14 cellular contexts compared by ENCODE assay signal in the genomic region with DNA sequence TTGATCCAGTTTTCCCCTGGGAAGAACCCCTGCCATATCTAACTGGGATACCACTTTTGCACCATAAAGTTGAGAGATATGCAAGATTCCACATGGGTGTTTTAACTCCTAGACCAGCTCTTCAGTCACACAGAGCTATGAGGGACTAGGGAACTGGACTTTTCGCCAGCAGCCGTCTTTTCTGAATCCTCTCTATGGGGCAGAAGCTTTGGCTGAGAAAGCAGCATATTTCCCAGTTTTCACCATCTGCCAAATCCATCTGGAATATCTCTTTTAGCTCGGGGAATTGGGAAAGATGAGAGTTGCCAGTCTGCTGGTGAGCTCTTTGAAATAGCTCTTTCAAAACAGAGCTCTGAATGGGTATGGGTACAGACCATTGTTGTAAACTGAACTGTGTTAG. TPM values are rescaled to one million over a fixed set of nuclear protein-coding genes. Genes with fewer than 3 reads are reported as not detected.
DNase-seq lines count a peak whose midpoint lies in the region; ATAC-seq lines count a peak whose summit lies in the region.
"Had no signal": no experiment of that assay in that cellular context is flagged by ENCODE, and none has a peak within 500 bp of the region (broad histone marks: within the 10 kb centered on the region; RNA-seq: fewer than 3 reads in every experiment).

No MANE protein-coding gene starts in this region.

- H3K79me2 ChIP-seq in Karpas-422 (ENCODE audit: low read length) = peaks cover 63% of the 10 kb centered on the region

- H4K20me1 ChIP-seq in Karpas-422 (ENCODE audit: insufficient read depth, low read depth, low read length) = no peaks in the 10 kb centered on the region

- H3K36me3 ChIP-seq in Karpas-422 (ENCODE audit: insufficient read depth, low read length) = no peaks in the 10 kb centered on the region
- H3K36me3 ChIP-seq: BE2C had no signal

- no peak overlapping the region for H2AFZ ChIP-seq in Karpas-422 (ENCODE audit: low read length)

- no peak for ATAC-seq in GM21381 (IDR thresholded peaks at IDR 0.05; ENCODE audit: unreplicated experiment)
- ATAC-seq: GM12878 had no signal

- no peaks in the 10 kb centered on the region for H3K4me1 ChIP-seq in Karpas-422 (ENCODE audit: low read length)
- H3K4me1 ChIP-seq: BE2C, Caco-2 had no signal

- H3K27ac ChIP-seq in Karpas-422 (ENCODE audit: low read length) = no peak overlapping the region
- H3K27ac ChIP-seq: C4-2B had no signal

- H3K4me3 ChIP-seq in Karpas-422 (ENCODE audit: low read length) = no peak overlapping the region
- H3K4me3 ChIP-seq: GM12878 had no signal

- no peaks in the 10 kb centered on the region for H3K27me3 ChIP-seq in Karpas-422 (ENCODE audit: low read length)
- H3K27me3 ChIP-seq: BE2C had no signal

- H3K9me2 ChIP-seq in Karpas-422 (replicated peaks; ENCODE audit: insufficient read depth, low read length) = no peaks in the 10 kb centered on the region

- peaks cover 3% of the 10 kb centered on the region; the same call in 1 of the 2 replicates for H3K9me3 ChIP-seq in Karpas-422 (ENCODE audit: low read length)
- H3K9me3 ChIP-seq: BE2C, Caco-2 had no signal

- DNase-seq in DMS 273 (lab: John Stamatoyannopoulos, UW; ENCODE audit: unreplicated experiment) (peak; percentile 81), NCI-H1694 (lab: John Stamatoyannopoulos, UW) (peak; percentile 24), NCI-H524 treated with DMSO at 0.1 percent for 48 hours (lab: John Stamatoyannopoulos, UW) (peak; percentile 19), inferior parietal cortex (ENCODE audit: extremely low spot score) (peak; percentile 2), COLO668 (lab: John Stamatoyannopoulos, UW; ENCODE audit: unreplicated experiment) (no peak), Karpas-422 (no peak)
- DNase-seq: BE2C; Caco-2; CD4-positive, alpha-beta memory T cell; GOT3; H9 had no signal

- H3K9ac ChIP-seq in Karpas-422 (ENCODE audit: low read length) = no peak overlapping the region

- H3K4me2 ChIP-seq in Karpas-422 (ENCODE audit: low read depth, low read length, poor library complexity, severe bottlenecking) = no peak overlapping the region

RNA-seq across cellular contexts. Expression of a gene that starts 20.9 kb away (rescaled TPM):
- 5.3 and 15.0 TPM in 2 replicates for total RNA-seq in Karpas-422 (2014; rRNA removed; shearing (Covaris generic); ENCODE audit: low replicate concordance)

Comparison
In these comparisons a context has a peak if more than half of its experiments do, and no peak if none do; other contexts are left out.
1. DNase-seq: peak in DMS 273 (single experiment), NCI-H1694 (single experiment), NCI-H524 treated with DMSO at 0.1 percent for 48 hours (single experiment) and inferior parietal cortex (single experiment); none in COLO668 (single experiment) and Karpas-422 (single experiment).